In genomic region chr9:69172895-69173294, GRCh38 we compare ENCODE assay signal across 9 cellular contexts. TPM values are rescaled to one million over a fixed set of nuclear protein-coding genes. Genes with fewer than 3 reads are reported as not detected.
DNase-seq lines count a peak whose midpoint lies in the region; ATAC-seq and TF ChIP-seq lines count a peak whose summit lies in the region.
"Had no signal": no experiment of that assay in that cellular context is flagged by ENCODE, and none has a peak within 500 bp of the region (broad histone marks: within the 10 kb centered on the region; RNA-seq: fewer than 3 reads in every experiment).

No MANE protein-coding gene starts in this region.

- peaks cover 16% of the 10 kb centered on the region for H4K20me1 ChIP-seq in GM23338 (replicated peaks; ENCODE audit: insufficient read depth)

- H3K27ac ChIP-seq in GM23338 (ENCODE audit: low read depth) = no peak overlapping the region
- peak overlapping the region; percentile 66 for H3K27ac ChIP-seq in RWPE1

- H3K4me1 Mint-ChIP-seq in GM23338 = peaks cover 64% of the 10 kb centered on the region
- H3K4me1 Mint-ChIP-seq in osteocyte (ENCODE audit: unreplicated experiment) = peaks cover 36% of the 10 kb centered on the region

- CTCF ChIA-PET in RWPE1 (lab: Yijun Ruan, JAX) = no interaction called here

- DNase-seq in GM23338 (ENCODE audit: low spot score) (no peak), RWPE1 (ENCODE audit: low spot score) (no peak), epithelial cell of esophagus (ENCODE audit: low read depth) (peak; percentile 88), osteocyte (ENCODE audit: extremely low spot score, unreplicated experiment) (no peak), medulla oblongata (ENCODE audit: extremely low spot score) (no peak)
- DNase-seq: NCI-H2227 treated with DMSO at 0.1 percent for 48 hours, ovary had no signal

- H3K9me2 ChIP-seq in GM23338 (ENCODE audit: insufficient read depth) = no peaks in the 10 kb centered on the region

- POLR2A ChIA-PET in RWPE1 (lab: Yijun Ruan, JAX; ENCODE audit: low non-redundant PET) = no interaction called here

- ATAC-seq in GM23338 = no peak
- no peak for ATAC-seq in GM18520 (IDR thresholded peaks at IDR 0.05; ENCODE audit: unreplicated experiment)
- no peak for ATAC-seq in HG03442 (IDR thresholded peaks at IDR 0.05; ENCODE audit: unreplicated experiment)

- peak overlapping the region; percentile 81 for H3K4me3 Mint-ChIP-seq in GM23338
- peak overlapping the region; percentile 80 for H3K4me3 Mint-ChIP-seq in osteocyte (ENCODE audit: unreplicated experiment)

- peaks cover 69% of the 10 kb centered on the region for H3K79me2 ChIP-seq in GM23338 (replicated peaks; ENCODE audit: insufficient read depth)

- no peak for TF ChIP-seq CTCF in GM23338 (conservative IDR thresholded peaks at IDR 0.05; ENCODE audit: low read depth in 2 of 2)
- no peak for TF ChIP-seq CTCF in RWPE1 (conservative IDR thresholded peaks at IDR 0.05; ENCODE audit: low read depth)
- no peak for TF ChIP-seq CTCF in epithelial cell of esophagus (IDR thresholded peaks at IDR 0.05; ENCODE audit: insufficient read depth, low read depth, low read length, missing control alignments)
- no peak for TF ChIP-seq CTCF in osteocyte (IDR thresholded peaks at IDR 0.05)

- H3K4me2 ChIP-seq in GM23338 = peak overlapping the region; percentile 91

- peak overlapping the region; percentile 67 for H3K4me3 ChIP-seq in GM23338
- no peak overlapping the region for H3K4me3 ChIP-seq in epithelial cell of esophagus (ENCODE audit: low read length)

- no peaks in the 10 kb centered on the region for H3K36me3 ChIP-seq in GM23338 (ENCODE audit: insufficient read depth)
- H3K36me3 ChIP-seq: ovary had no signal

- no peak overlapping the region for H2AFZ ChIP-seq in GM23338

- peaks cover 22% of the 10 kb centered on the region; the same call in 1 of the 2 replicates for H3K27me3 ChIP-seq in GM23338 (ENCODE audit: insufficient read depth)
- H3K27me3 ChIP-seq: ovary had no signal

- H3K27me3 Mint-ChIP-seq in GM23338 (ENCODE audit: insufficient read depth, low read depth, poor library complexity) (peaks cover 16% of the 10 kb centered on the region), osteocyte (ENCODE audit: unreplicated experiment) (no peaks in the 10 kb centered on the region)

- no peak overlapping the region for H3K27ac Mint-ChIP-seq in GM23338
- H3K27ac Mint-ChIP-seq in osteocyte (ENCODE audit: unreplicated experiment) = no peak overlapping the region

- H3K36me3 Mint-ChIP-seq in GM23338 (ENCODE audit: low read depth) = no peaks in the 10 kb centered on the region
- H3K36me3 Mint-ChIP-seq in osteocyte (ENCODE audit: unreplicated experiment) = no peaks in the 10 kb centered on the region

- H3K9me3 Mint-ChIP-seq in GM23338 (no peaks in the 10 kb centered on the region), osteocyte (ENCODE audit: unreplicated experiment) (no peaks in the 10 kb centered on the region)

- H3F3A ChIP-seq in GM23338 (replicated peaks; ENCODE audit: low read depth) = 0 out of 2 replicates have a peak, but pooled peaks cover 5% of the 10 kb centered on the region

- peaks cover 61% of the 10 kb centered on the region for H3K4me1 ChIP-seq in GM23338 (ENCODE audit: insufficient read depth)

TF ChIP-seq in GM23338, 12 proteins besides CTCF, POLR2A, EP300 and RAD21 (continues in another document):
- TF ChIP-seq ZNF114 (CRISPR knock-in tag; IDR thresholded peaks at IDR 0.05) (no peak), ETS1 (IDR thresholded peaks at IDR 0.05) (no peak), ZNF331 (CRISPR knock-in tag; IDR thresholded peaks at IDR 0.05; ENCODE audit: low read depth) (no peak), POLR2AphosphoS5 (IDR thresholded peaks at IDR 0.05; ENCODE audit: low read depth) (no peak), REST (IDR thresholded peaks at IDR 0.05; ENCODE audit: unreplicated experiment) (no peak), NANOG (IDR thresholded peaks at IDR 0.05; ENCODE audit: borderline replicate concordance) (no peak), CREB1 (CRISPR knock-in tag; IDR thresholded peaks at IDR 0.05; ENCODE audit: low read depth) (no peak), JUNB (IDR thresholded peaks at IDR 0.05; ENCODE audit: unreplicated experiment) (no peak)

RNA-seq across cellular contexts. Expression of gene TJP2, which starts 1.2 kb away (rescaled TPM):
- 176 and 234 TPM in 2 replicates for total RNA-seq in GM23338 (2014; rRNA removed; shearing (Covaris generic))
- 34.9 and 37.6 TPM in 2 replicates for polyA plus RNA-seq in GM23338 (2016; fragmentation: Nextera tagmentation; extraction: Ambion mirVana)
- total RNA-seq in osteocyte = 42.7 and 47.9 TPM in 2 replicates
